Comparison of ENCODE assay signal across 8 cellular contexts in the genomic region with DNA sequence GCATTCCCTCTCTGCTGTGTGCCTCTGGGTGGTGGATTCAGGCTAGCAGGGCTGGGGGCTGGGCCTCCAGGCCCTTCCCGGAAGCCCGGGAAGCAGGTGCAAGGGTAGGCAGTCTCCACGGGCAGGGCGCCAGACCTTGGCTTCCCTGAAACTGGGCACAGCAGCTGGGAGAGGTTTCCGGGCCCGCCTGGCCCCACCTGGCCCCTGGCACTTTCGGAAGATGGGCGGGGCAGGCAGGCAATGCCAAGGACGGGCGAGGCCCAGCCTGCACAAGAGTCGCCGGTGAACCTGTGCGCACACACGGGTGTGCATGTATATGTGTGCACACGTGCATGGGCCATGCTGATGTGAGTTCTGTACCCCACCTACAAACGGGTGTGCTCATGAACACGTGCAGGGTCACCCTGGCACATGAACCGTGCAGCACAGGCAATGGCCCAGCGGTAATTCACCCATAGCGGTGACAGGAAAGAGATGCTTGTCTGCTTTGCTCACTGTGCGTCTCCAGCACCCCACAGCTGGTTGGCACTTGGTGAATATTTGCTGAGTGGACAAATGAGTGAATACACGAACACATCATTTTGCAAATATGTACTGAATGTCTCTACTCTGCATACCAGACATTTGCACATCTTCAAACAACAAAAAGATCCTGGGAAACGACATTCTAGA. TPM values are rescaled to one million over a fixed set of nuclear protein-coding genes. Genes with fewer than 3 reads are reported as not detected.
DNase-seq lines count a peak whose midpoint lies in the region; ATAC-seq and TF ChIP-seq lines count a peak whose summit lies in the region.

No MANE protein-coding gene starts in this region.

- no peaks in the 10 kb centered on the region for H3K9me3 Mint-ChIP-seq in naive B cell

- H3K27ac Mint-ChIP-seq in naive B cell = peak overlapping the region in 3 of 6 donors; percentile 3 to 72 (median 21)

- DNase-seq in DMS153 treated with DMSO at 0.1 percent for 48 hours (lab: John Stamatoyannopoulos, UW; ENCODE audit: unreplicated experiment) (peak; percentile 86), NCI-H2081 (lab: John Stamatoyannopoulos, UW) (peak; percentile 86 to 92), brain microvascular endothelial cell (peak; percentile 91), naive B cell (peak; percentile 42), NOMO-1 (lab: John Stamatoyannopoulos, UW; ENCODE audit: unreplicated experiment in 2 of 2) (no peak)
- DNase-seq in activated CD4-positive, alpha-beta T cell treated with anti-CD3 and anti-CD28 coated beads, Interleukin-2, amount 50 U/mL, for 48 hours = no peak

- peaks cover 17 to 56% (median 26%) of the 10 kb centered on the region in 3 donors for H3K27me3 Mint-ChIP-seq in naive B cell

- no peaks in the 10 kb centered on the region for H3K27me3 ChIP-seq in brain microvascular endothelial cell (replicated peaks)

- no peak overlapping the region for H3K4me3 ChIP-seq in brain microvascular endothelial cell (ENCODE audit: low read depth, low read length)

- peak overlapping the region; percentile 81 for H3K27ac ChIP-seq in brain microvascular endothelial cell

- no peak for TF ChIP-seq CTCF in brain microvascular endothelial cell (IDR thresholded peaks at IDR 0.05; ENCODE audit: low read depth, low read length, missing control alignments)

- H3K4me1 Mint-ChIP-seq in naive B cell = peaks cover 47 to 57% (median 47%) of the 10 kb centered on the region in 3 donors

- ATAC-seq in naive B cell (ENCODE audit: low read depth in 2 of 2) = peak; percentile 34 to 63
- no peak for ATAC-seq in GM21528 (IDR thresholded peaks at IDR 0.05; ENCODE audit: low FRiP score, unreplicated experiment)
- no peak for ATAC-seq in activated CD4-positive, CD25-positive, alpha-beta regulatory T cell treated with anti-CD3 and anti-CD28 coated beads, Interleukin-2, amount 50 U/mL, for 24 hours

- H3K4me3 Mint-ChIP-seq in naive B cell = peak overlapping the region in 6 of 8 donors; percentile 32 to 77 (median 73)

- no peaks in the 10 kb centered on the region for H3K36me3 ChIP-seq in brain microvascular endothelial cell (replicated peaks)

- in situ Hi-C loops in brain microvascular endothelial cell (cut with HindIII; ENCODE audit: low pct_ligation_motif_present, low sequenced_read_pairs) = no loop called here

- H3K36me3 Mint-ChIP-seq in naive B cell = no peaks in the 10 kb centered on the region

RNA-seq across cellular contexts. Expression of a gene that starts 15.3 kb away (rescaled TPM):
- polyA plus RNA-seq in naive B cell (ENCODE audit: low read depth in 6 of 6) = 100 to 1,000 TPM in 3 of 6 donors, 10 to 100 TPM in 3; 40.2 to 177 (median 125) TPM

RNA-seq across cellular contexts. Expression of a gene that starts 34.5 kb away (rescaled TPM):
- polyA plus RNA-seq in naive B cell (ENCODE audit: low read depth in 6 of 6) = 1 to 10 TPM; 3.2 to 5.4 (median 4.5) TPM

Comparison
In these comparisons a context has a peak if more than half of its experiments do, and no peak if none do; other contexts are left out.
1. DNase-seq: peak in DMS153 treated with DMSO at 0.1 percent for 48 hours (single experiment), NCI-H2081 (2 of 2), brain microvascular endothelial cell (single experiment) and naive B cell (single experiment); none in NOMO-1 (0 of 2) and activated CD4-positive, alpha-beta T cell treated with anti-CD3 and anti-CD28 coated beads, Interleukin-2, amount 50 U/mL, for 48 hours (0 of 2).
2. ATAC-seq: peak in naive B cell (2 of 2); none in GM21528 (single experiment) and activated CD4-positive, CD25-positive, alpha-beta regulatory T cell treated with anti-CD3 and anti-CD28 coated beads, Interleukin-2, amount 50 U/mL, for 24 hours (0 of 2).